Comparison of ENCODE assay signal across 23 cellular contexts in the genomic region with DNA sequence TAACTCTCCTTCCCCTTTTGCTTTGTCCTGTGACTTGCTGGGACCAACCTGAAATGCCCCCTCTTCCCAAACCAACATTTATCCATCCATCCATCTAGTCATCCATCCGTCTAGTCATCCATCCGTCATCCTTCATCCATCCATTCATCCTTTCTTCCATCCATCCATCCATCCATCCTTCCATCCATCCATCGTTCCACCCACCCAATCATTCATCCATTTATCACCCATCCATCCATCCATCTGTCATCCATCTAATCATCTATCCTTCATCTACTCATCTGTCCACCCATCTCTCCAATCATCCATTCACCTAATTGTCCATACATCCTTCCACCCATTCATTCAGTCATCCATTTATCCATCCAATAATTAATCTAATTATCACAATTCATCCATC.
A peak's percentile ranks its signal among the peaks of the same experiment; 100 is the strongest.
DNase-seq lines count a peak whose midpoint lies in the region; ATAC-seq, FAIRE-seq and TF ChIP-seq lines count a peak whose summit lies in the region.
"Had no signal": no experiment of that assay in that cellular context is flagged by ENCODE, and none has a peak within 500 bp of the region (broad histone marks: within the 10 kb centered on the region; RNA-seq: fewer than 3 reads in every experiment).

No MANE protein-coding gene starts in this region.

- no peak overlapping the region for H3K4me3 Mint-ChIP-seq in activated CD4-positive, alpha-beta T cell treated with anti-CD3 and anti-CD28 coated beads, Interleukin-2, amount 10 ng/mL, durations not matched to agents 7 days and 5 days
- H3K4me3 Mint-ChIP-seq in activated naive CD8-positive, alpha-beta T cell treated with anti-CD3 and anti-CD28 coated beads, Interleukin-2, amount 50 U/mL, for 24 hours, result no peak overlapping the region
- H3K4me3 Mint-ChIP-seq: B cell; CD4-positive, alpha-beta T cell; CD8-positive, alpha-beta T cell had no signal

- H3K4me3 ChIP-seq in BLaER1 (no peak overlapping the region), H1 (ENCODE audit: extremely low read depth in 1 of 4, insufficient read depth in 2 of 4, low read depth in 3 of 4, low read length in 4 of 4) (no peak overlapping the region), foreskin fibroblast (ENCODE audit: low read depth in 1 of 2, low read length in 2 of 2) (no peak overlapping the region)
- H3K4me3 ChIP-seq: A549 had no signal

- H3K18ac ChIP-seq in H1 (ENCODE audit: extremely low read depth, low read length), result no peak overlapping the region

- H4K20me1 ChIP-seq in BLaER1 (no peaks in the 10 kb centered on the region), H1 (replicated peaks in 1 of 2; ENCODE audit: control insufficient read depth in 1 of 2, insufficient read depth in 2 of 2, low read length in 2 of 2) (no peaks in the 10 kb centered on the region)

- H4K91ac ChIP-seq in H1 (replicated peaks; ENCODE audit: insufficient read length, low read length), result no peak overlapping the region

- peak overlapping the region; percentile 52 for H3K56ac ChIP-seq in H1 (replicated peaks; ENCODE audit: insufficient read length, low read depth, low read length)

- no peak overlapping the region for H4K5ac ChIP-seq in H1 (ENCODE audit: insufficient read length, low read depth, low read length)

- no peak overlapping the region for H2BK20ac ChIP-seq in H1 (ENCODE audit: low read length)

- H3K9me3 ChIP-seq in BLaER1 (no peaks in the 10 kb centered on the region), H1 (ENCODE audit: insufficient read depth in 2 of 2, low read depth in 1 of 2, low read length in 1 of 2) (no peaks in the 10 kb centered on the region; a peak in 1 of 4 replicates)
- H3K9me3 ChIP-seq: A549 had no signal

- peaks cover 34% of the 10 kb centered on the region for H3K4me1 ChIP-seq in BLaER1
- H3K4me1 ChIP-seq in H1 (replicated peaks in 1 of 4; ENCODE audit: control insufficient read depth in 3 of 4, insufficient read depth in 4 of 4, low read length in 3 of 4), result no peaks in the 10 kb centered on the region

- H2AK5ac ChIP-seq in H1 (ENCODE audit: low read depth, low read length), result no peak overlapping the region

- no peaks in the 10 kb centered on the region for H3K4me1 Mint-ChIP-seq in activated CD4-positive, alpha-beta T cell treated with anti-CD3 and anti-CD28 coated beads, Interleukin-2, amount 10 ng/mL, durations not matched to agents 7 days and 5 days
- H3K4me1 Mint-ChIP-seq in activated naive CD8-positive, alpha-beta T cell treated with anti-CD3 and anti-CD28 coated beads, Interleukin-2, amount 50 U/mL, for 24 hours, result no peaks in the 10 kb centered on the region
- H3K4me1 Mint-ChIP-seq: B cell had no signal

- no peak for ATAC-seq in activated naive CD8-positive, alpha-beta T cell treated with anti-CD3 and anti-CD28 coated beads, Interleukin-2, amount 50 U/mL, for 24 hours
- ATAC-seq: A549; CD8-positive, alpha-beta T cell had no signal

- peaks cover 3% of the 10 kb centered on the region for H3K9me3 Mint-ChIP-seq in activated CD4-positive, alpha-beta T cell treated with anti-CD3 and anti-CD28 coated beads, Interleukin-2, amount 10 ng/mL, durations not matched to agents 7 days and 5 days
- H3K9me3 Mint-ChIP-seq in activated naive CD8-positive, alpha-beta T cell treated with anti-CD3 and anti-CD28 coated beads, Interleukin-2, amount 50 U/mL, for 24 hours, result no peaks in the 10 kb centered on the region
- H3K9me3 Mint-ChIP-seq: CD4-positive, alpha-beta T cell; CD8-positive, alpha-beta T cell had no signal

- no peak overlapping the region for H3K14ac ChIP-seq in H1 (ENCODE audit: insufficient read length)

- FAIRE-seq in HTR-8/SVneo (lab: Jason Lieb, UNC), result peak; percentile 93
- no peak for FAIRE-seq in H1 (lab: Jason Lieb, UNC)
- FAIRE-seq: A549, GM12891 had no signal

- no peak overlapping the region for H2BK120ac ChIP-seq in H1 (replicated peaks; ENCODE audit: low read depth, low read length)

- no peak overlapping the region for H2BK12ac ChIP-seq in H1 (ENCODE audit: low read depth, low read length)

- 90 to 100% methylated on average over 3 of the region's 3 CpGs for WGBS in H1 (ENCODE audit: extremely low coverage in 1 of 2, insufficient coverage in 1 of 2, insufficient read length in 1 of 2, insufficient replicate concordance in 2 of 2, low coverage in 1 of 2, low lambda C conversion rate in 2 of 2, missing lambda C conversion rate in 1 of 2), 2 experiments

- H3K23me2 ChIP-seq in H1 (ENCODE audit: low read depth, low read length), result peaks cover 5% of the 10 kb centered on the region; the same call in 1 of the 2 replicates

- H4K8ac ChIP-seq in H1 (ENCODE audit: extremely low read depth, insufficient read depth, low read length), result no peak overlapping the region

- CTCF ChIA-PET in activated CD4-positive, alpha-beta T cell treated with anti-CD3 and anti-CD28 coated beads, Interleukin-2, amount 10 ng/mL, durations not matched to agents 7 days and 5 days (lab: Charles Lee), result no interaction called here
- CTCF ChIA-PET in H1 (lab: Charles Lee; ENCODE audit: partially characterized antibody), result interaction anchor here (1.3 kb wide), 1 partner anchor 11 kb away, joined by 4 read pairs; no protein-coding TSS in a partner anchor

- H3K27ac ChIP-seq in BLaER1 (no peak overlapping the region), H1 (ENCODE audit: low read depth, low read length) (no peak overlapping the region)
- H3K27ac ChIP-seq: 22Rv1, A549, C4-2B had no signal

- H2BK15ac ChIP-seq in H1 (ENCODE audit: low read length), result no peak overlapping the region

- no peaks in the 10 kb centered on the region for H3K79me1 ChIP-seq in H1 (ENCODE audit: low read depth, low read length)

- no peak overlapping the region for H3K4ac ChIP-seq in H1 (replicated peaks; ENCODE audit: insufficient read length, low read depth, low read length)

- H3K27ac Mint-ChIP-seq in activated CD4-positive, alpha-beta T cell treated with anti-CD3 and anti-CD28 coated beads, Interleukin-2, amount 10 ng/mL, durations not matched to agents 7 days and 5 days, result peak overlapping the region; percentile 0
- H3K27ac Mint-ChIP-seq in activated naive CD8-positive, alpha-beta T cell treated with anti-CD3 and anti-CD28 coated beads, Interleukin-2, amount 50 U/mL, for 24 hours, result no peak overlapping the region
- H3K27ac Mint-ChIP-seq: B cell; CD4-positive, alpha-beta T cell; CD8-positive, alpha-beta T cell had no signal

- H3K4me2 ChIP-seq in BLaER1 (peak overlapping the region; percentile 34), H1 (ENCODE audit: insufficient read depth in 1 of 2, low read depth in 2 of 2, low read length in 2 of 2) (no peak overlapping the region)
- H3K4me2 ChIP-seq: A549 had no signal

- H3K36me3 ChIP-seq in BLaER1 (no peaks in the 10 kb centered on the region), H1 (ENCODE audit: control insufficient read depth in 2 of 4, insufficient read depth in 4 of 4, low read length in 3 of 4) (no peaks in the 10 kb centered on the region)

- no peak overlapping the region for H3K23ac ChIP-seq in H1 (ENCODE audit: insufficient read length)

- no peaks in the 10 kb centered on the region for H3K79me2 ChIP-seq in H1 (ENCODE audit: control insufficient read depth in 1 of 2, insufficient read depth in 2 of 2, low read length in 2 of 2)

- no peak for DNase-seq in activated CD4-positive, alpha-beta T cell treated with anti-CD3 and anti-CD28 coated beads, Interleukin-2, amount 10 ng/mL, durations not matched to agents 7 days and 5 days
- DNase-seq in activated CD4-positive, alpha-beta T cell treated with anti-CD3 and anti-CD28 coated beads, Interleukin-2, amount 50 U/mL, for 48 hours, result no peak
- DNase-seq in HTR-8/SVneo (ENCODE audit: insufficient read length, low spot score), result no peak
- no peak for DNase-seq in H1 (ENCODE audit: low read depth in 1 of 2, low spot score in 2 of 2)
- no peak for DNase-seq in C1 segment of cervical spinal cord (lab: John Stamatoyannopoulos, UW)
- no peak for DNase-seq in activated naive CD8-positive, alpha-beta T cell treated with anti-CD3 and anti-CD28 coated beads, Interleukin-2, amount 50 U/mL, for 24 hours
- DNase-seq in foreskin fibroblast, result no peak
- DNase-seq: AML-193; CD4-positive, alpha-beta T cell; CD8-positive, alpha-beta T cell; DMS 273 treated with DMSO at 0.1 percent for 48 hours; DMS153; DMS53; DMS79; DND-41; EL; GDM1 had no signal

- TF ChIP-seq RAD21 in H1 (IDR thresholded peaks at IDR 0.05 in 1 of 2, conservative IDR thresholded peaks at IDR 0.05 in 1 of 2; ENCODE audit: low read depth in 2 of 2, low read length in 2 of 2), result no peak

- no peak for TF ChIP-seq EP300 in H1 (IDR thresholded peaks at IDR 0.05; ENCODE audit: borderline replicate concordance in 1 of 2, low read depth in 2 of 2, low read length in 2 of 2)

- H3K27me3 Mint-ChIP-seq in activated CD4-positive, alpha-beta T cell treated with anti-CD3 and anti-CD28 coated beads, Interleukin-2, amount 10 ng/mL, durations not matched to agents 7 days and 5 days, result peaks cover 6% of the 10 kb centered on the region
- peaks cover 3% of the 10 kb centered on the region for H3K27me3 Mint-ChIP-seq in activated naive CD8-positive, alpha-beta T cell treated with anti-CD3 and anti-CD28 coated beads, Interleukin-2, amount 50 U/mL, for 24 hours
- H3K27me3 Mint-ChIP-seq: CD4-positive, alpha-beta T cell had no signal

- H3K9ac ChIP-seq in BLaER1, result no peak overlapping the region
- H3K9ac ChIP-seq in H1 (replicated peaks in 1 of 4; ENCODE audit: extremely low read depth in 1 of 4, low read depth in 3 of 4, low read length in 3 of 4), result no peak overlapping the region

- no peak overlapping the region for H2AFZ ChIP-seq in H1 (ENCODE audit: low read length)

- TF ChIP-seq POLR2A in H1 (IDR thresholded peaks at IDR 0.05; ENCODE audit: control extremely low read depth in 1 of 2, low read depth in 2 of 2, low read length in 2 of 2), result no peak

- POLR2A ChIA-PET in activated CD4-positive, alpha-beta T cell treated with anti-CD3 and anti-CD28 coated beads, Interleukin-2, amount 10 ng/mL, durations not matched to agents 7 days and 5 days (lab: Charles Lee), result no interaction called here
- POLR2A ChIA-PET in H1 (lab: Charles Lee; ENCODE audit: partially characterized antibody), result no interaction called here

- TF ChIP-seq CTCF in H1 (IDR thresholded peaks at IDR 0.05; ENCODE audit: control extremely low read depth in 1 of 3, insufficient read depth in 1 of 3, low read depth in 1 of 3, low read length in 3 of 3) (no peak), foreskin fibroblast (IDR thresholded peaks at IDR 0.05; ENCODE audit: low read depth, low read length) (no peak)

- H2BK5ac ChIP-seq in H1 (ENCODE audit: low read depth, low read length), result no peak overlapping the region

- H3K36me3 Mint-ChIP-seq in activated CD4-positive, alpha-beta T cell treated with anti-CD3 and anti-CD28 coated beads, Interleukin-2, amount 10 ng/mL, durations not matched to agents 7 days and 5 days (ENCODE audit: low read depth), result no peaks in the 10 kb centered on the region
- no peaks in the 10 kb centered on the region for H3K36me3 Mint-ChIP-seq in activated naive CD8-positive, alpha-beta T cell treated with anti-CD3 and anti-CD28 coated beads, Interleukin-2, amount 50 U/mL, for 24 hours (ENCODE audit: low read depth)
- H3K36me3 Mint-ChIP-seq: CD8-positive, alpha-beta T cell had no signal

- H3K27me3 ChIP-seq in BLaER1, result no peaks in the 10 kb centered on the region
- H3K27me3 ChIP-seq in H1 (replicated peaks in 1 of 4; ENCODE audit: control insufficient read depth in 3 of 4, extremely low read depth in 1 of 4, insufficient read depth in 3 of 4, low read length in 3 of 4), result no peaks in the 10 kb centered on the region

TF ChIP-seq in H1, 55 proteins besides CTCF, POLR2A, EP300 and RAD21 (continues in another document):
- TF ChIP-seq TEAD4 (IDR thresholded peaks at IDR 0.05; ENCODE audit: low read depth, low read length) (no peak), SP2 (IDR thresholded peaks at IDR 0.05; ENCODE audit: low read length) (no peak)
